10 cellular contexts compared by ENCODE assay signal in genomic region chr10:124706876-124707516, GRCh38. TPM values are rescaled to one million over a fixed set of nuclear protein-coding genes. Genes with fewer than 3 reads are reported as not detected.
DNase-seq lines count a peak whose midpoint lies in the region; ATAC-seq, FAIRE-seq and TF ChIP-seq lines count a peak whose summit lies in the region.
"Had no signal": no experiment of that assay in that cellular context is flagged by ENCODE, and none has a peak within 500 bp of the region (broad histone marks: within the 10 kb centered on the region; RNA-seq: fewer than 3 reads in every experiment).

No MANE protein-coding gene starts in this region.

- no peak overlapping the region for H3K9ac ChIP-seq in HepG2 (ENCODE audit: insufficient read depth, low read depth, low read length)

- H3K27me3 ChIP-seq in right lobe of liver (no peaks in the 10 kb centered on the region), HepG2 (ENCODE audit: control insufficient read depth in 1 of 2, insufficient read depth in 2 of 2, low read length in 2 of 2) (no peaks in the 10 kb centered on the region), dorsolateral prefrontal cortex (no peaks in the 10 kb centered on the region), neutrophil (no peaks in the 10 kb centered on the region)

- intact Hi-C loops in right lobe of liver (cut with DNase I), result no loop called here
- intact Hi-C loops in HepG2 (cut with micrococcal nuclease; ENCODE audit: unreplicated experiment), result no loop called here
- intact Hi-C loops in dorsolateral prefrontal cortex (cut with DNase I), result loop anchor here (2.0 to 5.0 kb wide), 2 partner anchors 34 to 35 kb away; partner anchors contain the start of gene FAM53B (in 1 of the 2)

- H3K9me3 ChIP-seq in right lobe of liver (no peaks in the 10 kb centered on the region), HepG2 (ENCODE audit: low read length) (no peaks in the 10 kb centered on the region), neutrophil (no peaks in the 10 kb centered on the region)

- peaks cover 3 to 75% (median 29%) of the 10 kb centered on the region in 4 donors for H3K4me1 ChIP-seq in right lobe of liver
- peaks cover 39% of the 10 kb centered on the region for H3K4me1 ChIP-seq in HepG2 (ENCODE audit: insufficient read depth, low read length)
- peaks cover 94 to 96% of the 10 kb centered on the region in 2 experiments for H3K4me1 ChIP-seq in neutrophil (ENCODE audit: control insufficient read depth in 1 of 2, insufficient read depth in 1 of 2, low read depth in 1 of 2, low read length in 1 of 2)

- in situ Hi-C loops in HepG2 (cut with HindIII; ENCODE audit: extremely low pct_ligation_motif_present, low pct_unique_long_range_greater_than_20kb), result no loop called here

- H4K20me1 ChIP-seq in HepG2 (ENCODE audit: insufficient read depth, low read length), result 0 out of 2 replicates have a peak, but pooled peaks cover 5% of the 10 kb centered on the region

- CTCF ChIA-PET in HepG2 (lab: Yijun Ruan, JAX; ENCODE audit: low intra/inter-chr PET ratio, low total read pairs), result no interaction called here

- DNase-seq in right lobe of liver (no peak), HepG2 (ENCODE audit: low spot score) (no peak), dorsolateral prefrontal cortex (peak in 1 of 10 donors; percentile 30), NCI-H446 (lab: John Stamatoyannopoulos, UW) (no peak), GM20000 (ENCODE audit: low spot score) (no peak), SKM-1 treated with dmso at 0.1 percent for 144 hours (lab: John Stamatoyannopoulos, UW; ENCODE audit: unreplicated experiment) (no peak), NCI-H510A treated with DMSO at 0.1 percent for 48 hours (lab: John Stamatoyannopoulos, UW) (no peak)
- DNase-seq: NCI-H2081 had no signal

- no peak for TF ChIP-seq EP300 in HepG2 (IDR thresholded peaks at IDR 0.05; ENCODE audit: low read depth in 2 of 2, low read length in 2 of 2)
- no peak for TF ChIP-seq EP300 in HepG2 (CRISPR knock-in tag; IDR thresholded peaks at IDR 0.05; ENCODE audit: borderline replicate concordance)

- TF ChIP-seq POLR2A in right lobe of liver (IDR thresholded peaks at IDR 0.05) (no peak), HepG2 (IDR thresholded peaks at IDR 0.05; ENCODE audit: insufficient read depth in 1 of 2, low read depth in 2 of 2, low read length in 2 of 2) (no peak)

- peaks cover 14% of the 10 kb centered on the region for H3K79me2 ChIP-seq in HepG2 (ENCODE audit: insufficient read depth, low read length)

- POLR2A ChIA-PET in HepG2 (lab: Yijun Ruan, JAX), result no interaction called here

- 83% methylated on average over 2 of the region's 6 CpGs for WGBS in right lobe of liver (ENCODE audit: insufficient coverage, low coverage, low lambda C conversion rate, missing lambda C conversion rate)
- WGBS in HepG2 (ENCODE audit: low lambda C conversion rate), result 100% methylated on average over 4 of the region's 6 CpGs

- H3K27ac ChIP-seq in right lobe of liver, result peak overlapping the region in 2 of 3 donors; percentile 6 to 61
- no peak overlapping the region for H3K27ac ChIP-seq in HepG2 (ENCODE audit: extremely low read length, insufficient read depth, low read length)
- H3K27ac ChIP-seq in dorsolateral prefrontal cortex, result peak overlapping the region; percentile 22 to 100 (median 97)
- peak overlapping the region; percentile 94 for H3K27ac ChIP-seq in neutrophil

- TF ChIP-seq CTCF in right lobe of liver (IDR thresholded peaks at IDR 0.05), result no peak
- no peak for TF ChIP-seq CTCF in HepG2 (CRISPR knock-in tag; IDR thresholded peaks at IDR 0.05)
- no peak for TF ChIP-seq CTCF in dorsolateral prefrontal cortex (IDR thresholded peaks at IDR 0.05 in 54 of 56, conservative IDR thresholded peaks at IDR 0.05 in 2 of 56; ENCODE audit: low read depth in 1 of 56, partially characterized antibody in 56 of 56)
- TF ChIP-seq CTCF in neutrophil (IDR thresholded peaks at IDR 0.05), result no peak
- TF ChIP-seq CTCF in GM20000 (IDR thresholded peaks at IDR 0.05; ENCODE audit: extremely low read depth, missing control alignments), result no peak

- no peak overlapping the region for H3K4me3 ChIP-seq in right lobe of liver
- no peak overlapping the region for H3K4me3 ChIP-seq in HepG2 (replicated peaks in 1 of 3; ENCODE audit: insufficient read depth in 1 of 3, low read depth in 2 of 3, low read length in 3 of 3)
- no peak overlapping the region for H3K4me3 ChIP-seq in dorsolateral prefrontal cortex
- H3K4me3 ChIP-seq in neutrophil (ENCODE audit: low read depth in 1 of 2, low read length in 1 of 2), result peak overlapping the region; percentile 9 to 52

- TF ChIP-seq RAD21 in HepG2 (CRISPR knock-in tag; IDR thresholded peaks at IDR 0.05), result no peak

- no peak overlapping the region for H2AFZ ChIP-seq in HepG2 (ENCODE audit: low read length)

- no peak overlapping the region for H3K4me2 ChIP-seq in HepG2 (ENCODE audit: low read depth, low read length)

- no TSS peak for BruUV-seq in HepG2 (replicated peaks; lab: Mats Ljungman, UMichigan)

- no peak for FAIRE-seq in HepG2 (lab: Jason Lieb, UNC)
- FAIRE-seq: astrocyte had no signal

- no peak for ATAC-seq in right lobe of liver
- ATAC-seq in HepG2, result no peak

- H3K36me3 ChIP-seq in right lobe of liver, result no peaks in the 10 kb centered on the region
- H3K36me3 ChIP-seq in HepG2 (replicated peaks in 1 of 2; ENCODE audit: control insufficient read depth in 1 of 2, insufficient read depth in 2 of 2, low read length in 2 of 2), result peaks cover 7 to 42% of the 10 kb centered on the region in 2 experiments
- peaks cover 35% of the 10 kb centered on the region for H3K36me3 ChIP-seq in neutrophil

TF ChIP-seq in HepG2, 621 proteins besides CTCF, POLR2A, EP300 and RAD21 (continues in another document):
- TF ChIP-seq PAX8 (CRISPR knock-in tag; IDR thresholded peaks at IDR 0.05; ENCODE audit: borderline replicate concordance) (no peak), ARNTL (CRISPR knock-in tag; IDR thresholded peaks at IDR 0.05) (no peak), NRL (CRISPR knock-in tag; IDR thresholded peaks at IDR 0.05; ENCODE audit: borderline replicate concordance) (no peak), SAFB2 (CRISPR knock-in tag; IDR thresholded peaks at IDR 0.05; ENCODE audit: borderline replicate concordance, low read depth) (no peak), ZNF180 (CRISPR knock-in tag; IDR thresholded peaks at IDR 0.05; ENCODE audit: borderline replicate concordance, low read depth) (no peak), ADNP (CRISPR knock-in tag; IDR thresholded peaks at IDR 0.05) (no peak), ZBTB38 (CRISPR knock-in tag; IDR thresholded peaks at IDR 0.05) (no peak), SETDB1 (CRISPR knock-in tag; IDR thresholded peaks at IDR 0.05; ENCODE audit: borderline replicate concordance) (no peak), PAF1 (CRISPR knock-in tag; IDR thresholded peaks at IDR 0.05) (no peak), ZNF292 (CRISPR knock-in tag; IDR thresholded peaks at IDR 0.05; ENCODE audit: borderline replicate concordance, low read depth) (no peak), BRD4 (CRISPR knock-in tag; IDR thresholded peaks at IDR 0.05) (no peak)
- TF ChIP-seq, protein P1, sequence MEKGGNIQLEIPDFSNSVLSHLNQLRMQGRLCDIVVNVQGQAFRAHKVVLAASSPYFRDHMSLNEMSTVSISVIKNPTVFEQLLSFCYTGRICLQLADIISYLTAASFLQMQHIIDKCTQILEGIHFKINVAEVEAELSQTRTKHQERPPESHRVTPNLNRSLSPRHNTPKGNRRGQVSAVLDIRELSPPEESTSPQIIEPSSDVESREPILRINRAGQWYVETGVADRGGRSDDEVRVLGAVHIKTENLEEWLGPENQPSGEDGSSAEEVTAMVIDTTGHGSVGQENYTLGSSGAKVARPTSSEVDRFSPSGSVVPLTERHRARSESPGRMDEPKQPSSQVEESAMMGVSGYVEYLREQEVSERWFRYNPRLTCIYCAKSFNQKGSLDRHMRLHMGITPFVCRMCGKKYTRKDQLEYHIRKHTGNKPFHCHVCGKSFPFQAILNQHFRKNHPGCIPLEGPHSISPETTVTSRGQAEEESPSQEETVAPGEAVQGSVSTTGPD (CRISPR knock-in tag; IDR thresholded peaks at IDR 0.05), result no peak

RNA-seq across cellular contexts. Expression of gene FAM53B, which starts 37.2 kb away (rescaled TPM):
- total RNA-seq in right lobe of liver (10 to 100 TPM in 1 of 6 experiments, 1 to 10 TPM in 5; 4.4 to 10.8 (median 4.8) TPM), HepG2 (2016; rRNA removed; fragmentation: Illumina TruSeq; extraction: Trizol) (17.6 and 19.3 TPM in 2 replicates), dorsolateral prefrontal cortex (100 to 1,000 TPM in 2 of 120 experiments, 10 to 100 TPM in 118; 30.6 to 142 (median 58.2) TPM)
- 37.4 and 40.4 TPM in 2 replicates for total RNA-seq in HepG2 (2016; cell fraction: cytosol; rRNA removed; fragmentation: Illumina TruSeq; extraction: Trizol; ENCODE audit: low read depth)
- 15.2 and 19.1 TPM in 2 replicates for total RNA-seq in HepG2 (2016; cell fraction: insoluble cytoplasmic fraction; rRNA removed; fragmentation: Illumina TruSeq; extraction: Trizol)
- total RNA-seq in HepG2 (2016; cell fraction: membrane; rRNA removed; fragmentation: Illumina TruSeq; extraction: Trizol), result 19.0 and 21.2 TPM in 2 replicates
- 13.6 and 18.0 TPM in 2 replicates for total RNA-seq in HepG2 (2016; cell fraction: nucleus; rRNA removed; fragmentation: Illumina TruSeq; extraction: Trizol)
- 5.8 and 6.4 TPM in 2 replicates for polyA plus RNA-seq in HepG2 (2011; rRNA removed)
- 4.7 and 7.2 TPM in 2 replicates for polyA plus RNA-seq in HepG2 (2011; cell fraction: cytosol; rRNA removed)
- polyA plus RNA-seq in HepG2 (2011; cell fraction: nucleus; rRNA removed), result 7.7 and 11.9 TPM in 2 replicates
- polyA plus RNA-seq in HepG2 (2012), result 3.5 and 5.6 TPM in 2 replicates
- polyA plus RNA-seq in HepG2 (2016; cell fraction: cytosol; fragmentation: Illumina TruSeq; extraction: Trizol; ENCODE audit: low read depth), result 0.71 and 0.72 TPM in 2 replicates
- polyA plus RNA-seq in HepG2 (2016; cell fraction: insoluble cytoplasmic fraction; fragmentation: Illumina TruSeq; extraction: Trizol; ENCODE audit: low read depth), result 10.3 and 11.4 TPM in 2 replicates
- polyA plus RNA-seq in HepG2 (2016; cell fraction: membrane; fragmentation: Illumina TruSeq; extraction: Trizol; ENCODE audit: low read depth), result 3.6 and 4.1 TPM in 2 replicates
- 13.5 and 14.8 TPM in 2 replicates for polyA plus RNA-seq in HepG2 (2016; cell fraction: nucleus; fragmentation: Illumina TruSeq; extraction: Trizol; ENCODE audit: insufficient read depth, low read depth)
- 28.7 and 33.7 TPM in 2 replicates for polyA minus RNA-seq in HepG2 (2011; rRNA and poly(A)+ RNA removed; ENCODE audit: low replicate concordance)
- 7.5 and 12.7 TPM in 2 replicates for polyA minus RNA-seq in HepG2 (2011; cell fraction: cytosol; rRNA and poly(A)+ RNA removed)
- 9.5 and 10.1 TPM in 2 replicates for polyA minus RNA-seq in HepG2 (2011; cell fraction: nucleus; rRNA and poly(A)+ RNA removed)

Comparison
In these comparisons a context has a peak if more than half of its experiments do, and no peak if none do; other contexts are left out.
1. H3K4me3 ChIP-seq: peak in neutrophil (2 of 2); none in right lobe of liver (0 of 3), HepG2 (0 of 3) and dorsolateral prefrontal cortex (0 of 59).
2. intact Hi-C loops: an anchor here in dorsolateral prefrontal cortex (2.0 to 5.0 kb wide); none called in right lobe of liver and HepG2.